20 cellular contexts compared by ENCODE assay signal in genomic region chr20:22745194-22745500, GRCh38.
DNase-seq lines count a peak whose midpoint lies in the region; ATAC-seq, FAIRE-seq and TF ChIP-seq lines count a peak whose summit lies in the region.
"Had no signal": no experiment of that assay in that cellular context is flagged by ENCODE, and none has a peak within 500 bp of the region (broad histone marks: within the 10 kb centered on the region; RNA-seq: fewer than 3 reads in every experiment).

No MANE protein-coding gene starts in this region.

- no peak for TF ChIP-seq EP300 in sigmoid colon (IDR thresholded peaks at IDR 0.05)

- no peak overlapping the region for H2AFZ ChIP-seq in keratinocyte (ENCODE audit: control insufficient read depth, low read length)

- H3K9ac ChIP-seq in keratinocyte (ENCODE audit: control insufficient read depth, extremely low read depth, insufficient read depth, low read length), result no peak overlapping the region
- H3K9ac ChIP-seq: BLaER1 had no signal

- no peak for DNase-seq in left cardiac atrium
- no peak for DNase-seq in heart right ventricle
- no peak for DNase-seq in RWPE2 (ENCODE audit: low spot score)
- DNase-seq in keratinocyte (ENCODE audit: low read depth, low spot score), result no peak
- no peak for DNase-seq in T-helper 1 cell
- no peak for DNase-seq in sigmoid colon
- DNase-seq: Caco-2; CD4-positive, CD25-positive, alpha-beta regulatory T cell; CD8-positive, alpha-beta T cell; DMS153; DND-41; GOT3; HCEC 1CT had no signal

- intact Hi-C loops in left cardiac atrium (cut with DNase I) (no loop called here), heart right ventricle (cut with DNase I) (loop anchor here in 1 of 10 donors (10.0 kb wide), 1 partner anchor 60 kb away; no protein-coding TSS in a partner anchor), sigmoid colon (cut with DNase I) (no loop called here)

- no peak for TF ChIP-seq POLR2A in sigmoid colon (IDR thresholded peaks at IDR 0.05)

- no peak overlapping the region for H3K4me3 ChIP-seq in heart right ventricle
- H3K4me3 ChIP-seq in RWPE2 (ENCODE audit: severe bottlenecking), result no peak overlapping the region
- no peak overlapping the region for H3K4me3 ChIP-seq in keratinocyte (ENCODE audit: control insufficient read depth in 2 of 3, extremely low read depth in 1 of 3, insufficient read depth in 2 of 3, low read depth in 1 of 3, low read length in 3 of 3)
- H3K4me3 ChIP-seq in sigmoid colon, result no peak overlapping the region
- H3K4me3 ChIP-seq: BLaER1 had no signal

- no peaks in the 10 kb centered on the region for H3K4me1 ChIP-seq in heart right ventricle
- H3K4me1 ChIP-seq in RWPE2 (ENCODE audit: insufficient read depth, poor library complexity, severe bottlenecking), result peaks cover 25% of the 10 kb centered on the region
- peaks cover 26% of the 10 kb centered on the region for H3K4me1 ChIP-seq in keratinocyte (ENCODE audit: control insufficient read depth, extremely low read depth, insufficient read depth, low read length)
- H3K4me1 ChIP-seq in sigmoid colon, result peaks cover 0 to 5% (median 0%) of the 10 kb centered on the region in 4 donors
- H3K4me1 ChIP-seq: Caco-2 had no signal

- 29 to 35% methylated on average over 1 of the region's 1 CpG for WGBS in heart right ventricle, 2 donors
- 26 to 65% methylated on average over 1 of the region's 1 CpG for WGBS in sigmoid colon, 2 donors

- H3K27ac ChIP-seq in heart right ventricle (no peak overlapping the region), RWPE2 (ENCODE audit: poor library complexity, severe bottlenecking) (peak overlapping the region; percentile 75), keratinocyte (ENCODE audit: control insufficient read depth, insufficient read depth, low read length) (peak overlapping the region; percentile 6), sigmoid colon (no peak overlapping the region)
- H3K27ac ChIP-seq: 22Rv1, BLaER1, C4-2B had no signal

- H3K9me1 ChIP-seq in keratinocyte (ENCODE audit: control insufficient read depth, extremely low read depth, insufficient read depth, low read length), result no peaks in the 10 kb centered on the region

- TF ChIP-seq CTCF in heart right ventricle (IDR thresholded peaks at IDR 0.05) (no peak), RWPE2 (IDR thresholded peaks at IDR 0.05; ENCODE audit: poor library complexity, severe bottlenecking) (no peak), keratinocyte (optimal IDR thresholded peaks at IDR 0.05 in 1 of 3, IDR thresholded peaks at IDR 0.05 in 1 of 3, conservative IDR thresholded peaks at IDR 0.05 in 1 of 3; ENCODE audit: extremely low read depth in 1 of 3, insufficient read depth in 2 of 3, low read length in 3 of 3) (no peak), sigmoid colon (IDR thresholded peaks at IDR 0.05) (no peak)

- H3K79me2 ChIP-seq in keratinocyte (ENCODE audit: control insufficient read depth, insufficient read depth, low read length), result no peaks in the 10 kb centered on the region

- H4K20me1 ChIP-seq in keratinocyte (ENCODE audit: control insufficient read depth, extremely low read depth, insufficient read depth, low read length), result no peaks in the 10 kb centered on the region
- H4K20me1 ChIP-seq: BLaER1 had no signal

- dilution Hi-C loops in keratinocyte (cut with MboI; ENCODE audit: extremely low pct_ligation_motif_present, low sequenced_read_pairs), result no loop called here

- peak; percentile 27 to 88 for ATAC-seq in left cardiac atrium
- no peak for ATAC-seq in heart right ventricle
- ATAC-seq in RWPE2 (ENCODE audit: low read depth), result no peak
- ATAC-seq: CD8-positive, alpha-beta T cell had no signal

- H3K9me3 ChIP-seq in heart right ventricle (peaks cover 0 to 13% (median 0%) of the 10 kb centered on the region in 11 donors), RWPE2 (ENCODE audit: severe bottlenecking) (no peaks in the 10 kb centered on the region), keratinocyte (ENCODE audit: control insufficient read depth, low read depth, low read length) (peaks cover 2% of the 10 kb centered on the region), sigmoid colon (no peaks in the 10 kb centered on the region)

- FAIRE-seq in keratinocyte (lab: Jason Lieb, UNC), result no peak
- FAIRE-seq: A204.1, G401.6, GM12892, H54 had no signal

- peak overlapping the region; percentile 56 for H3K4me2 ChIP-seq in keratinocyte (ENCODE audit: control insufficient read depth, extremely low read depth, insufficient read depth, low read depth, low read length)
- H3K4me2 ChIP-seq: BLaER1 had no signal

- H3K36me3 ChIP-seq in heart right ventricle, result no peaks in the 10 kb centered on the region
- no peaks in the 10 kb centered on the region for H3K36me3 ChIP-seq in RWPE2 (ENCODE audit: low read depth)
- H3K36me3 ChIP-seq in keratinocyte (ENCODE audit: control insufficient read depth in 2 of 2, extremely low read depth in 1 of 2, insufficient read depth in 2 of 2, low read length in 2 of 2), result no peaks in the 10 kb centered on the region
- no peaks in the 10 kb centered on the region for H3K36me3 ChIP-seq in sigmoid colon
- H3K36me3 ChIP-seq: BLaER1 had no signal

- no peaks in the 10 kb centered on the region for H3K27me3 ChIP-seq in heart right ventricle
- no peaks in the 10 kb centered on the region for H3K27me3 ChIP-seq in RWPE2 (ENCODE audit: insufficient read depth, poor library complexity, severe bottlenecking)
- no peaks in the 10 kb centered on the region for H3K27me3 ChIP-seq in keratinocyte (ENCODE audit: control insufficient read depth, extremely low read depth, insufficient read depth, low read length)
- H3K27me3 ChIP-seq in sigmoid colon, result no peaks in the 10 kb centered on the region
- H3K27me3 ChIP-seq: BLaER1 had no signal

Comparison
In these comparisons a context has a peak if more than half of its experiments do, and no peak if none do; other contexts are left out.
1. ATAC-seq: peak in left cardiac atrium (2 of 2); none in heart right ventricle (0 of 8) and RWPE2 (single experiment).
2. H3K27ac ChIP-seq: peak in RWPE2 (single experiment) and keratinocyte (single experiment); none in heart right ventricle (0 of 10) and sigmoid colon (0 of 4).